ENCODE assay signal across 8 cellular contexts in genomic region chr11:72222907-72223614, GRCh38. TPM values are rescaled to one million over a fixed set of nuclear protein-coding genes. Genes with fewer than 3 reads are reported as not detected.
DNase-seq lines count a peak whose midpoint lies in the region; ATAC-seq, FAIRE-seq and TF ChIP-seq lines count a peak whose summit lies in the region.

No MANE protein-coding gene starts in this region.

- no peak for TF ChIP-seq POLR2A in A549 (IDR thresholded peaks at IDR 0.05; ENCODE audit: low read length)

- DNase-seq in A549 (ENCODE audit: low read depth in 1 of 2, low spot score in 1 of 2) (peak; percentile 53 to 92), NCI-H2171 (lab: John Stamatoyannopoulos, UW) (peak; percentile 94), bronchial epithelial cell (ENCODE audit: low read depth) (peak; percentile 75), iris pigment epithelial cell (ENCODE audit: low read depth) (peak; percentile 88)
- peak; percentile 86 to 91 for DNase-seq in stimulated activated CD4-positive, alpha-beta T cell treated with anti-CD3 and anti-CD28 coated beads, Interleukin-12 subunit alpha, Interleukin-12 subunit beta, amount 100 ng/mL, for 24 hours (ENCODE audit: low read depth in 2 of 2)

- FAIRE-seq in A549 (lab: Jason Lieb, UNC) (no peak), bronchial epithelial cell (lab: Jason Lieb, UNC) (no peak)

- TF ChIP-seq CTCF in A549 (IDR thresholded peaks at IDR 0.05) (no peak), VCaP (conservative IDR thresholded peaks at IDR 0.05) (no peak), bronchial epithelial cell (IDR thresholded peaks at IDR 0.05; ENCODE audit: insufficient read depth, low read length, severe bottlenecking) (peak; percentile 42)

- 1% methylated on average over 28 of the region's 47 CpGs for WGBS in A549 (ENCODE audit: missing lambda C conversion rate)

- H3K4me3 ChIP-seq in A549 (peak overlapping the region; percentile 92), bronchial epithelial cell (ENCODE audit: low read depth, low read length) (peak overlapping the region; percentile 66)

- peaks cover 24% of the 10 kb centered on the region for H3K4me1 ChIP-seq in A549

- peak overlapping the region; percentile 93 for H3K4me2 ChIP-seq in A549

- CTCF ChIA-PET in A549 (lab: Yijun Ruan, JAX) = interaction anchor here (0.7 to 9.4 kb wide), 18 partner anchors 14 to 587 kb away, joined by 3 to 83 read pairs (median 3); partner anchors contain the start of gene CLPB

- TF ChIP-seq EP300 in A549 (IDR thresholded peaks at IDR 0.05) = no peak

- H3K27ac ChIP-seq in A549 (peak overlapping the region; percentile 97 to 98), VCaP (peak overlapping the region; percentile 95)

- ATAC-seq in A549 (peak; percentile 75 to 88), GM18861 (IDR thresholded peaks at IDR 0.05; ENCODE audit: unreplicated experiment) (peak; percentile 54), HG03095 (IDR thresholded peaks at IDR 0.05; ENCODE audit: unreplicated experiment) (peak; percentile 53)

- H3K36me3 ChIP-seq in bronchial epithelial cell (ENCODE audit: control insufficient read depth, insufficient read depth, low read length) = peaks cover 7% of the 10 kb centered on the region

- no peak for TF ChIP-seq RAD21 in A549 (conservative IDR thresholded peaks at IDR 0.05 in 1 of 2, IDR thresholded peaks at IDR 0.05 in 1 of 2)

- H3K27me3 ChIP-seq in bronchial epithelial cell (ENCODE audit: control insufficient read depth, insufficient read depth, low read length) = no peaks in the 10 kb centered on the region

- POLR2A ChIA-PET in A549 (lab: Yijun Ruan, JAX) = interaction anchor here (0.6 to 1.1 kb wide), 6 partner anchors 14 to 124 kb away, joined by 3 to 4 read pairs (median 4); partner anchors contain the start of gene ANAPC15

- H3K9me3 ChIP-seq in A549 = no peaks in the 10 kb centered on the region

TF ChIP-seq in A549, 52 proteins besides CTCF, POLR2A, EP300 and RAD21 (continues in another document):
- no peak for TF ChIP-seq ZSCAN20 (CRISPR knock-in tag; IDR thresholded peaks at IDR 0.05)
- peak; percentile 18; the same call in 1 of the 2 replicates for TF ChIP-seq PHF8 (IDR thresholded peaks at IDR 0.05; ENCODE audit: borderline replicate concordance, low read depth)
- no peak for TF ChIP-seq ATOH8 (CRISPR knock-in tag; IDR thresholded peaks at IDR 0.05; ENCODE audit: low read depth)
- TF ChIP-seq KDM1A (IDR thresholded peaks at IDR 0.05; ENCODE audit: low read depth) = 0 out of 2 replicates have a peak, but pooled peaks have one; percentile 21
- TF ChIP-seq ZFP36 (IDR thresholded peaks at IDR 0.05; ENCODE audit: borderline replicate concordance, partially characterized antibody) = no peak
- no peak for TF ChIP-seq USF2 (IDR thresholded peaks at IDR 0.05)
- no peak for TF ChIP-seq REST (IDR thresholded peaks at IDR 0.05)
- no peak for TF ChIP-seq POLR2AphosphoS2 (conservative IDR thresholded peaks at IDR 0.05; ENCODE audit: low read length)
- TF ChIP-seq FOSB (CRISPR knock-in tag; IDR thresholded peaks at IDR 0.05) = no peak
- no peak for TF ChIP-seq CEBPB (IDR thresholded peaks at IDR 0.05)
- no peak for TF ChIP-seq HOXB5 (CRISPR knock-in tag; IDR thresholded peaks at IDR 0.05)
- TF ChIP-seq NFE2L2 (conservative IDR thresholded peaks at IDR 0.05; ENCODE audit: low read length) = no peak
- TF ChIP-seq FOXS1 (CRISPR knock-in tag; IDR thresholded peaks at IDR 0.05) = no peak
- TF ChIP-seq NR3C1 (IDR thresholded peaks at IDR 0.05) = no peak
- no peak for TF ChIP-seq BCL3 (IDR thresholded peaks at IDR 0.05)
- TF ChIP-seq RFX5 (IDR thresholded peaks at IDR 0.05) = no peak
- TF ChIP-seq NPAS2 (CRISPR knock-in tag; IDR thresholded peaks at IDR 0.05; ENCODE audit: borderline replicate concordance) = no peak

RNA-seq across cellular contexts. Expression of gene INPPL1, which starts 1.5 kb away (rescaled TPM):
- polyA plus RNA-seq in A549 (2011; rRNA removed) (67.4 and 84.8 TPM in 2 replicates), A549 (2017; fragmentation: RNase III; extraction: RNeasy Plus Mini Kit Qiagen cat#74134 plus additional on column Dnase treatment) (94.5 to 117 TPM (median 103 TPM) in 3 replicates)
- 58.1 and 79.4 TPM in 2 replicates for polyA plus RNA-seq in A549 (2012; cell fraction: cytosol; rRNA removed)
- 441 and 536 TPM in 2 replicates for polyA plus RNA-seq in A549 (2012; cell fraction: nucleus; rRNA removed)
- polyA minus RNA-seq in A549 (2011; rRNA and poly(A)+ RNA removed) = 129 and 131 TPM in 2 replicates
- total RNA-seq in bronchial epithelial cell = 12.6 and 24.6 TPM in 2 replicates

RNA-seq across cellular contexts. Expression of gene FOLR2, which starts 6.5 kb away (rescaled TPM):
- polyA plus RNA-seq in A549 (2011; rRNA removed) (not detected in 2 replicates), A549 (2017; fragmentation: RNase III; extraction: RNeasy Plus Mini Kit Qiagen cat#74134 plus additional on column Dnase treatment) (not detected in 3 replicates)
- polyA plus RNA-seq in A549 (2012; cell fraction: cytosol; rRNA removed) = not detected in 2 replicates
- polyA plus RNA-seq in A549 (2012; cell fraction: nucleus; rRNA removed) = 0.28 TPM in 1 of 2 replicates, not detected in the other
- polyA minus RNA-seq in A549 (2011; rRNA and poly(A)+ RNA removed) = not detected in 2 replicates
- not detected in 2 replicates for total RNA-seq in bronchial epithelial cell

RNA-seq across cellular contexts. Expression of gene PHOX2A, which starts 20.9 kb away (rescaled TPM):
- polyA plus RNA-seq in A549 (2011; rRNA removed) (not detected in 2 replicates), A549 (2017; fragmentation: RNase III; extraction: RNeasy Plus Mini Kit Qiagen cat#74134 plus additional on column Dnase treatment) (not detected in 3 replicates)
- polyA plus RNA-seq in A549 (2012; cell fraction: cytosol; rRNA removed) = not detected in 2 replicates
- polyA plus RNA-seq in A549 (2012; cell fraction: nucleus; rRNA removed) = not detected in 2 replicates
- polyA minus RNA-seq in A549 (2011; rRNA and poly(A)+ RNA removed) = not detected in 2 replicates
- not detected in 2 replicates for total RNA-seq in bronchial epithelial cell

RNA-seq across cellular contexts. Expression of gene FOLR1, which starts 31.1 kb away (rescaled TPM):
- polyA plus RNA-seq in A549 (2011; rRNA removed) = 0.22 and 0.25 TPM in 2 replicates
- 0.08 and 0.13 TPM in 2 replicates for polyA plus RNA-seq in A549 (2012; cell fraction: cytosol; rRNA removed)
- 0.19 and 0.42 TPM in 2 replicates for polyA plus RNA-seq in A549 (2012; cell fraction: nucleus; rRNA removed)
- 0.08 to 0.12 TPM (median 0.09 TPM) in 3 replicates for polyA plus RNA-seq in A549 (2017; fragmentation: RNase III; extraction: RNeasy Plus Mini Kit Qiagen cat#74134 plus additional on column Dnase treatment)
- polyA minus RNA-seq in A549 (2011; rRNA and poly(A)+ RNA removed) = not detected in 2 replicates
- total RNA-seq in bronchial epithelial cell = 0.53 and 1.3 TPM in 2 replicates

Comparison
In these comparisons a context has a peak if more than half of its experiments do, and no peak if none do; other contexts are left out.
1. Peak in every context shown above with its lines: DNase-seq, ATAC-seq, H3K4me3 ChIP-seq and H3K27ac ChIP-seq.